In the genomic region with DNA sequence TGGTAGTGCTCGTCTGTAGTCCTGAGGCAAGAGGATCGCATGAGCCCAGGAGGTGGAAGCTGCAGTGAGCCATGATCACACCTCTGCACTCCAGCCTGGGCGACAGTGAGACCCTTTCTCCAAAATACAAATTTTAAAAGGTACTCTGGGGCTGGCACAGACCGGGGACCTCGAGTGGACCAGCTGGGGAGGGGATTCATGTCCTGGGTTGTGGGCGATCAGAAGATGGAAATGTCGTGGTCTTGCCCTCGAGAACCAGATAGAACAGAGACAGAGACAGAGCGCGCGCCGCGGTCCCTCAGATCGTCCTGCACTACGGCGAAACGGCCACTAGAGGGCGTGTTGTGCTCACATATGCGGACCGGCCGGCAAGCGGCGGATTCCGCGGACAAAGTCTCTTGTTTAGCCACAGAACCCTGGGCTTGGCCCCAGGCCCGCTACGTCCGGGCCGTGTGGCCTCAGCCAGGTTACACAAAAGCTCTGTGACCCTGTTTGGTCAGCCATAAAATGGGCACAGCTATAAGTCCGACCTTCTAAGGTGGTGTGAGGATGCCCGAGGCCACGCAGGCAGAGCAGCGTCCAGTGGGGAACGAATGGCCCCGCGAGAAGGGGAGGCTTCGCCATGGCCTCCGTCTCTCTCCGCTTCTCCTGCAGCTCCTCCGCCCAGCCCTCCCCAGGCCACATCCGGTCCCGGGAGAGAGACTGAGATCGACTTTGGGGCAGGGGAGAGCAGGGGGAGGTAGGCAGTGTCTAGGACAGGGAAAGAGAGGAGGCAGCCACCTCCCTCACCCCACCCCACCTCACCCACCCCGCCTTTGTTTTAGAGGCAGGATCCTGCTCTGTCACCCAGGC, we compare ENCODE assay signal across 7 cellular contexts. TPM values are rescaled to one million over a fixed set of nuclear protein-coding genes. Genes with fewer than 3 reads are reported as not detected.
DNase-seq lines count a peak whose midpoint lies in the region; ATAC-seq and TF ChIP-seq lines count a peak whose summit lies in the region.

No MANE protein-coding gene starts in this region.

- H3K27ac ChIP-seq in adrenal gland (no peak overlapping the region), upper lobe of left lung (no peak overlapping the region)

- H3K4me1 Mint-ChIP-seq in T-cell, result peaks cover 39 to 47% (median 40%) of the 10 kb centered on the region in 3 donors
- no peaks in the 10 kb centered on the region for H3K4me1 Mint-ChIP-seq in progenitor cell of endocrine pancreas (ENCODE audit: low read depth)

- H3K4me3 Mint-ChIP-seq in T-cell, result peak overlapping the region; percentile 73 to 86 (median 74)
- peak overlapping the region; percentile 71 for H3K4me3 Mint-ChIP-seq in progenitor cell of endocrine pancreas (ENCODE audit: low read depth)

- POLR2A ChIA-PET in T-cell (lab: Charles Lee), result no interaction called here

- peak overlapping the region in 1 of 4 donors; percentile 59 for H3K4me3 ChIP-seq in adrenal gland
- peak overlapping the region in 3 of 4 donors; percentile 28 to 43 (median 40) for H3K4me3 ChIP-seq in upper lobe of left lung

- H3K36me3 ChIP-seq in adrenal gland (replicated peaks in 1 of 2) (no peaks in the 10 kb centered on the region), upper lobe of left lung (no peaks in the 10 kb centered on the region)

- ATAC-seq in T-cell (replicated peaks in 1 of 4) (peak; percentile 77 to 89 (median 81)), left cardiac atrium (peak; percentile 95 to 96), upper lobe of left lung (ENCODE audit: low FRiP score in 2 of 2) (peak; percentile 92 to 97)

- 2 to 15% (median 5%) methylated on average over 8 to 44 of the region's 44 CpGs for WGBS in adrenal gland, 4 donors
- 4 to 11% methylated on average over 8 to 43 of the region's 44 CpGs for WGBS in upper lobe of left lung, 2 donors

- H3K27ac Mint-ChIP-seq in T-cell, result peak overlapping the region; percentile 91 to 92
- peak overlapping the region; percentile 89 for H3K27ac Mint-ChIP-seq in progenitor cell of endocrine pancreas

- no peak for TF ChIP-seq EP300 in upper lobe of left lung (IDR thresholded peaks at IDR 0.05)

- DNase-seq in GM13977 (ENCODE audit: low spot score) (peak; percentile 87), NCI-H1105 treated with DMSO at 0.1 percent for 48 hours (lab: John Stamatoyannopoulos, UW) (peak; percentile 63), T-cell (peak; percentile 52 to 88 (median 80)), adrenal gland (peak; percentile 83 to 96 (median 90)), left cardiac atrium (peak; percentile 89), progenitor cell of endocrine pancreas (ENCODE audit: low spot score, unreplicated experiment) (peak; percentile 80), upper lobe of left lung (peak; percentile 92 to 94)

- H3K27me3 Mint-ChIP-seq in T-cell (peaks cover 5 to 16% of the 10 kb centered on the region in 2 donors), progenitor cell of endocrine pancreas (peaks cover 40% of the 10 kb centered on the region)

- H3K27me3 ChIP-seq in adrenal gland (no peaks in the 10 kb centered on the region), upper lobe of left lung (peaks cover 0 to 4% (median 0%) of the 10 kb centered on the region in 4 donors)

- CTCF ChIA-PET in T-cell (lab: Charles Lee), result interaction anchor here (0.6 to 2.2 kb wide), 15 partner anchors 12 to 267 kb away, joined by 3 to 11 read pairs (median 3); partner anchors contain the start of gene SBK1 (in 1 of the 2)

- in situ Hi-C loops in GM13977 (cut with MboI; ENCODE audit: low pct_unique_long_range_greater_than_20kb, low sequenced_read_pairs, unreplicated experiment), result no loop called here

- H3K4me1 ChIP-seq in adrenal gland (replicated peaks in 1 of 2), result peaks cover 0 to 5% of the 10 kb centered on the region in 2 donors
- H3K4me1 ChIP-seq in upper lobe of left lung, result peaks cover 5 to 11% (median 10%) of the 10 kb centered on the region in 4 donors

- TF ChIP-seq POLR2A in adrenal gland (IDR thresholded peaks at IDR 0.05) (no peak), upper lobe of left lung (IDR thresholded peaks at IDR 0.05) (no peak)

- intact Hi-C loops in adrenal gland (cut with DNase I) (loop anchor here (2.0 to 5.0 kb wide), 2 partner anchors 39 to 40 kb away; no protein-coding TSS in a partner anchor), left cardiac atrium (cut with DNase I) (loop anchor here in 1 of 2 donors (2.0 kb wide), 1 partner anchor 39 kb away; no protein-coding TSS in a partner anchor)

- H3K36me3 Mint-ChIP-seq in T-cell (no peaks in the 10 kb centered on the region), progenitor cell of endocrine pancreas (ENCODE audit: insufficient read depth) (no peaks in the 10 kb centered on the region)

- TF ChIP-seq CTCF in GM13977 (IDR thresholded peaks at IDR 0.05; ENCODE audit: extremely low read depth, insufficient read depth, missing control alignments) (peak; percentile 96), adrenal gland (IDR thresholded peaks at IDR 0.05) (peak; percentile 94 to 99 (median 97)), progenitor cell of endocrine pancreas (IDR thresholded peaks at IDR 0.05; ENCODE audit: unreplicated experiment) (peak; percentile 98), upper lobe of left lung (IDR thresholded peaks at IDR 0.05) (peak; percentile 91 to 98 (median 96))

- H3K9me3 ChIP-seq in adrenal gland (replicated peaks in 1 of 3) (no peaks in the 10 kb centered on the region), upper lobe of left lung (no peaks in the 10 kb centered on the region)

- H3K9me3 Mint-ChIP-seq in T-cell, result no peaks in the 10 kb centered on the region
- no peaks in the 10 kb centered on the region for H3K9me3 Mint-ChIP-seq in progenitor cell of endocrine pancreas (ENCODE audit: low read depth)

RNA-seq across cellular contexts. Expression of gene SBK1, which starts 14.6 kb away (rescaled TPM):
- total RNA-seq in T-cell, result 10 to 100 TPM; 21.8 to 26.3 (median 23.4) TPM
- 1 to 10 TPM; 1.6 to 6.9 (median 4.1) TPM for total RNA-seq in adrenal gland
- polyA plus RNA-seq in adrenal gland, result 1 to 10 TPM in 2 of 3 donors, under 1 TPM in 1; 0.57 to 4.7 (median 2.7) TPM
- total RNA-seq in left cardiac atrium, result 1 to 10 TPM in 1 of 2 donors, under 1 TPM in 1; 0.42 to 1.3 TPM
- 89.4 and 91.2 TPM in 2 replicates for total RNA-seq in progenitor cell of endocrine pancreas
- total RNA-seq in upper lobe of left lung, result 1 to 10 TPM; 1.1 to 4.2 (median 2.1) TPM
